8 cellular contexts compared by ENCODE assay signal in the genomic region with DNA sequence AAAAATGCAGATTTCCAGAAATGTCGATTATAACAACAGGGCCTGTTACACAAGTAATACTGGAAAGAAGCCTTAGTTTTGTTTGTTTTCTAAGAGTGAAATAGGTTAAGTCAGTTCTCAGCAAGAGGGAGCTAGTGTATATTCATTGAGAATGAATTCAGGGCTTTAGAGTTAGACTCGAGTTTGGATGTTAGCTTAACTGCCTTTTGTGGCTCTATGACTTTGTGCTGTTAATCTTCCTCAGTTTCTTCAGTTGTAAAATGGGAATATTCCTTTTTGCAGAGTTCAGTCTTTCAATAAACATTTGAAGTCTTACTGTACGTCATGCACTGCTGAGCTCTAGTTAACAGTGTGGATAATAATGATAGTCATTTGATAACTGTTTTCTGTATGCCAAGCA. TPM values are rescaled to one million over a fixed set of nuclear protein-coding genes. Genes with fewer than 3 reads are reported as not detected.
DNase-seq lines count a peak whose midpoint lies in the region; ATAC-seq and TF ChIP-seq lines count a peak whose summit lies in the region.

No MANE protein-coding gene starts in this region.

- peak; percentile 54 for DNase-seq in activated CD4-positive, alpha-beta T cell treated with anti-CD3 and anti-CD28 coated beads, Interleukin-2, amount 10 ng/mL, durations not matched to agents 24 days and 14 days
- DNase-seq in activated CD4-positive, alpha-beta T cell treated with anti-CD3 and anti-CD28 coated beads, Interleukin-2, amount 50 U/mL, for 48 hours: no peak
- DNase-seq in RKO (ENCODE audit: low spot score) (peak; percentile 53), epithelial cell of esophagus (ENCODE audit: low read depth) (no peak), neuronal stem cell (ENCODE audit: low spot score) (no peak), hepatic stellate cell (ENCODE audit: low spot score) (no peak)

- no peak overlapping the region for H3K14ac ChIP-seq in neuronal stem cell (ENCODE audit: low read length)

- H3K4me3 ChIP-seq in epithelial cell of esophagus (ENCODE audit: low read length): peak overlapping the region; percentile 83
- H3K4me3 ChIP-seq in neuronal stem cell (ENCODE audit: low read length in 2 of 2): peak overlapping the region; percentile 78 to 92

- no peaks in the 10 kb centered on the region for H3K27me3 Mint-ChIP-seq in activated CD4-positive, alpha-beta T cell treated with anti-CD3 and anti-CD28 coated beads, Interleukin-2, amount 10 ng/mL, durations not matched to agents 24 days and 14 days

- peak overlapping the region; percentile 98 for H3K27ac Mint-ChIP-seq in activated CD4-positive, alpha-beta T cell treated with anti-CD3 and anti-CD28 coated beads, Interleukin-2, amount 10 ng/mL, durations not matched to agents 24 days and 14 days

- H3K27me3 ChIP-seq in neuronal stem cell (ENCODE audit: control insufficient read depth in 3 of 3, insufficient read depth in 3 of 3, low read depth in 1 of 3, low read length in 3 of 3): no peaks in the 10 kb centered on the region

- H3K36me3 Mint-ChIP-seq in activated CD4-positive, alpha-beta T cell treated with anti-CD3 and anti-CD28 coated beads, Interleukin-2, amount 10 ng/mL, durations not matched to agents 24 days and 14 days (ENCODE audit: low read depth): peaks cover 47% of the 10 kb centered on the region

- H3K9me3 ChIP-seq in neuronal stem cell (replicated peaks in 1 of 2; ENCODE audit: control insufficient read depth in 2 of 2, insufficient read depth in 1 of 2, low read depth in 1 of 2, low read length in 2 of 2): no peaks in the 10 kb centered on the region

- H2BK12ac ChIP-seq in neuronal stem cell (ENCODE audit: low read length): no peak overlapping the region

- no peak overlapping the region for H2AK5ac ChIP-seq in neuronal stem cell (ENCODE audit: low read depth, low read length)

- H3K4me1 Mint-ChIP-seq in activated CD4-positive, alpha-beta T cell treated with anti-CD3 and anti-CD28 coated beads, Interleukin-2, amount 10 ng/mL, durations not matched to agents 24 days and 14 days: peaks cover 55% of the 10 kb centered on the region

- intact Hi-C loops in activated CD4-positive, alpha-beta T cell treated with anti-CD3 and anti-CD28 coated beads, Interleukin-2, amount 10 ng/mL, durations not matched to agents 24 days and 14 days (cut with micrococcal nuclease): loop anchor here (2.0 to 5.0 kb wide), 2 partner anchors 13 to 809 kb away; partner anchors contain the start of gene VAPA

- no peak overlapping the region for H4K91ac ChIP-seq in neuronal stem cell (ENCODE audit: low read depth, low read length, poor library complexity)

- no peak overlapping the region for H2BK5ac ChIP-seq in neuronal stem cell (ENCODE audit: low read length)

- peaks cover 1 to 42% of the 10 kb centered on the region in 2 donors for H3K36me3 ChIP-seq in neuronal stem cell (replicated peaks in 1 of 2; ENCODE audit: control insufficient read depth in 2 of 2, insufficient read depth in 2 of 2, low read length in 2 of 2)

- peak overlapping the region; percentile 38 for H3K4me2 ChIP-seq in neuronal stem cell (ENCODE audit: insufficient read depth, low read length, poor library complexity, severe bottlenecking)

- H3K4me1 ChIP-seq in neuronal stem cell (ENCODE audit: control insufficient read depth in 2 of 2, insufficient read depth in 1 of 2, low read depth in 1 of 2, low read length in 2 of 2): peaks cover 4 to 25% of the 10 kb centered on the region in 2 donors

- no peaks in the 10 kb centered on the region for H3K79me1 ChIP-seq in neuronal stem cell (ENCODE audit: low read depth, low read length)

- no peak for TF ChIP-seq CTCF in epithelial cell of esophagus (IDR thresholded peaks at IDR 0.05; ENCODE audit: insufficient read depth, low read depth, low read length, missing control alignments)

- ATAC-seq in GM19467 (IDR thresholded peaks at IDR 0.05; ENCODE audit: unreplicated experiment): no peak
- ATAC-seq in HG03460 (IDR thresholded peaks at IDR 0.05; ENCODE audit: unreplicated experiment): no peak

- H3K4me3 Mint-ChIP-seq in activated CD4-positive, alpha-beta T cell treated with anti-CD3 and anti-CD28 coated beads, Interleukin-2, amount 10 ng/mL, durations not matched to agents 24 days and 14 days: peak overlapping the region; percentile 95

- no peak overlapping the region for H2BK120ac ChIP-seq in neuronal stem cell (ENCODE audit: low read depth, low read length)

- H3K27ac ChIP-seq in neuronal stem cell (replicated peaks; ENCODE audit: low read length): no peak overlapping the region

- H3K23ac ChIP-seq in neuronal stem cell (ENCODE audit: low read depth, low read length, poor library complexity): no peak overlapping the region

- H2AFZ ChIP-seq in neuronal stem cell (ENCODE audit: low read length): no peak overlapping the region

- no CpG with 5 or more reads among the region's 3 CpGs for WGBS in neuronal stem cell (ENCODE audit: extremely low coverage in 2 of 2, insufficient read length in 2 of 2, insufficient replicate concordance in 1 of 2), 2 donors

- no peak overlapping the region for H4K8ac ChIP-seq in neuronal stem cell (ENCODE audit: low read depth, low read length)

- no peak overlapping the region for H3K4ac ChIP-seq in neuronal stem cell (ENCODE audit: low read length)

- H3K9ac ChIP-seq in neuronal stem cell (ENCODE audit: low read depth, low read length, poor library complexity): no peak overlapping the region

- no peaks in the 10 kb centered on the region for H3K9me3 Mint-ChIP-seq in activated CD4-positive, alpha-beta T cell treated with anti-CD3 and anti-CD28 coated beads, Interleukin-2, amount 10 ng/mL, durations not matched to agents 24 days and 14 days

- H3K18ac ChIP-seq in neuronal stem cell (ENCODE audit: low read length): no peak overlapping the region

- H2BK15ac ChIP-seq in neuronal stem cell (ENCODE audit: low read length): no peak overlapping the region

RNA-seq across cellular contexts. Expression of gene NDUFV2, which starts 1.0 kb away (rescaled TPM):
- 357 and 360 TPM in 2 replicates for total RNA-seq in activated CD4-positive, alpha-beta T cell treated with anti-CD3 and anti-CD28 coated beads, Interleukin-2, amount 10 ng/mL, durations not matched to agents 24 days and 14 days
- 208 TPM for polyA plus RNA-seq in neuronal stem cell (2013, experiment 1 of 2)
- polyA plus RNA-seq in neuronal stem cell (2013, experiment 2 of 2): 218 TPM

RNA-seq across cellular contexts. Expression of gene ANKRD12, which starts 33.1 kb away (rescaled TPM):
- total RNA-seq in activated CD4-positive, alpha-beta T cell treated with anti-CD3 and anti-CD28 coated beads, Interleukin-2, amount 10 ng/mL, durations not matched to agents 24 days and 14 days: 60.8 TPM in 2 replicates
- 42.6 TPM for polyA plus RNA-seq in neuronal stem cell (2013, experiment 1 of 2)
- 44.5 TPM for polyA plus RNA-seq in neuronal stem cell (2013, experiment 2 of 2)

Comparison
In these comparisons a context has a peak if more than half of its experiments do, and no peak if none do; other contexts are left out.
1. DNase-seq: peak in activated CD4-positive, alpha-beta T cell treated with anti-CD3 and anti-CD28 coated beads, Interleukin-2, amount 10 ng/mL, durations not matched to agents 24 days and 14 days (single experiment) and RKO (single experiment); none in activated CD4-positive, alpha-beta T cell treated with anti-CD3 and anti-CD28 coated beads, Interleukin-2, amount 50 U/mL, for 48 hours (0 of 2), epithelial cell of esophagus (single experiment), neuronal stem cell (single experiment) and hepatic stellate cell (single experiment).